7 cellular contexts compared by ENCODE assay signal in genomic region chr1:31715873-31716220, GRCh38. TPM values are rescaled to one million over a fixed set of nuclear protein-coding genes. Genes with fewer than 3 reads are reported as not detected.
DNase-seq lines count a peak whose midpoint lies in the region; ATAC-seq lines count a peak whose summit lies in the region.

No MANE protein-coding gene starts in this region.

- peaks cover 59% of the 10 kb centered on the region for H3K4me1 ChIP-seq in SJSA1 (replicated peaks)

- no peak for ATAC-seq in stimulated activated effector memory CD8-positive, alpha-beta T cell treated with anti-CD3 and anti-CD28 coated beads, Interleukin-12 subunit alpha, Interleukin-12 subunit beta, amount 100 ng/mL, for 72 hours
- no peak for ATAC-seq in GM18870 (IDR thresholded peaks at IDR 0.05; ENCODE audit: unreplicated experiment)
- no peak for ATAC-seq in GM19023 (IDR thresholded peaks at IDR 0.05; ENCODE audit: unreplicated experiment)

- H3K27me3 Mint-ChIP-seq in immature natural killer cell (ENCODE audit: low read depth in 3 of 3), result peaks cover 17 to 22% (median 22%) of the 10 kb centered on the region in 3 donors

- H3K4me3 Mint-ChIP-seq in immature natural killer cell, result peak overlapping the region; percentile 56 to 87 (median 72)
- H3K4me3 Mint-ChIP-seq in stimulated activated effector memory CD8-positive, alpha-beta T cell treated with anti-CD3 and anti-CD28 coated beads, Interleukin-12 subunit alpha, Interleukin-12 subunit beta, amount 100 ng/mL, for 72 hours, result peak overlapping the region; percentile 71

- peaks cover 16 to 23% of the 10 kb centered on the region in 2 donors for H3K4me1 Mint-ChIP-seq in immature natural killer cell
- H3K4me1 Mint-ChIP-seq in stimulated activated effector memory CD8-positive, alpha-beta T cell treated with anti-CD3 and anti-CD28 coated beads, Interleukin-12 subunit alpha, Interleukin-12 subunit beta, amount 100 ng/mL, for 72 hours, result peaks cover 26% of the 10 kb centered on the region

- no peaks in the 10 kb centered on the region for H3K36me3 ChIP-seq in H7 (replicated peaks; ENCODE audit: control insufficient read depth, insufficient read depth, low read length)
- no peaks in the 10 kb centered on the region for H3K36me3 ChIP-seq in SJSA1

- DNase-seq in H7 (no peak), SJSA1 (ENCODE audit: low read depth in 1 of 2, low spot score in 2 of 2) (no peak), immature natural killer cell (no peak)
- DNase-seq in stimulated activated effector memory CD8-positive, alpha-beta T cell treated with anti-CD3 and anti-CD28 coated beads, Interleukin-12 subunit alpha, Interleukin-12 subunit beta, amount 100 ng/mL, for 72 hours (ENCODE audit: low spot score in 2 of 2), result no peak
- no peak for DNase-seq in activated CD4-positive, alpha-beta T cell treated with anti-CD3 and anti-CD28 coated beads, Interleukin-2, amount 50 U/mL, for 1 hour

- H3K9me3 Mint-ChIP-seq in immature natural killer cell, result peaks cover 0 to 2% (median 0%) of the 10 kb centered on the region in 6 donors
- H3K9me3 Mint-ChIP-seq in stimulated activated effector memory CD8-positive, alpha-beta T cell treated with anti-CD3 and anti-CD28 coated beads, Interleukin-12 subunit alpha, Interleukin-12 subunit beta, amount 100 ng/mL, for 72 hours, result no peaks in the 10 kb centered on the region

- no peak overlapping the region for H3K27ac Mint-ChIP-seq in immature natural killer cell
- no peak overlapping the region for H3K27ac Mint-ChIP-seq in stimulated activated effector memory CD8-positive, alpha-beta T cell treated with anti-CD3 and anti-CD28 coated beads, Interleukin-12 subunit alpha, Interleukin-12 subunit beta, amount 100 ng/mL, for 72 hours

- no peak overlapping the region for H3K27ac ChIP-seq in SJSA1

- H3K27me3 ChIP-seq in H7 (ENCODE audit: control insufficient read depth, insufficient read depth, low read length) (peaks cover 2% of the 10 kb centered on the region; the same call in 1 of the 2 replicates), SJSA1 (replicated peaks) (no peaks in the 10 kb centered on the region)

- no peaks in the 10 kb centered on the region for H3K9me3 ChIP-seq in SJSA1 (replicated peaks)

- H3K4me3 ChIP-seq in H7 (ENCODE audit: insufficient read depth, low read depth, low read length) (peak overlapping the region; percentile 58), SJSA1 (peak overlapping the region; percentile 28)

- no peaks in the 10 kb centered on the region for H3K36me3 Mint-ChIP-seq in immature natural killer cell
- H3K36me3 Mint-ChIP-seq in stimulated activated effector memory CD8-positive, alpha-beta T cell treated with anti-CD3 and anti-CD28 coated beads, Interleukin-12 subunit alpha, Interleukin-12 subunit beta, amount 100 ng/mL, for 72 hours, result no peaks in the 10 kb centered on the region

RNA-seq across cellular contexts. Expression of gene COL16A1, which starts 12.0 kb away (rescaled TPM):
- total RNA-seq in H7 (2014; rRNA removed; shearing (Covaris generic)), result 10.3 and 13.8 TPM in 2 replicates
- total RNA-seq in SJSA1 (2014; rRNA removed; shearing (Covaris generic)), result 365 and 404 TPM in 2 replicates
- not detected for polyA plus RNA-seq in immature natural killer cell

RNA-seq across cellular contexts. Expression of gene ADGRB2, which starts 48.3 kb away (rescaled TPM):
- total RNA-seq in H7 (2014; rRNA removed; shearing (Covaris generic)), result 28.0 and 39.8 TPM in 2 replicates
- 15.4 and 15.8 TPM in 2 replicates for total RNA-seq in SJSA1 (2014; rRNA removed; shearing (Covaris generic))
- 1 to 10 TPM in 1 of 3 donors, under 1 TPM in 1, not detected in 1; 0.36 to 2.1 TPM for polyA plus RNA-seq in immature natural killer cell

Comparison
In these comparisons a context has a peak if more than half of its experiments do, and no peak if none do; other contexts are left out.
1. RNA of gene COL16A1, which starts 12.0 kb away (total RNA-seq): 365 to 404 TPM in SJSA1; 10.3 to 13.8 TPM in H7; every median in the first group is over 10 times any median in the second.